Comparison of ENCODE assay signal across 27 cellular contexts in the genomic region with DNA sequence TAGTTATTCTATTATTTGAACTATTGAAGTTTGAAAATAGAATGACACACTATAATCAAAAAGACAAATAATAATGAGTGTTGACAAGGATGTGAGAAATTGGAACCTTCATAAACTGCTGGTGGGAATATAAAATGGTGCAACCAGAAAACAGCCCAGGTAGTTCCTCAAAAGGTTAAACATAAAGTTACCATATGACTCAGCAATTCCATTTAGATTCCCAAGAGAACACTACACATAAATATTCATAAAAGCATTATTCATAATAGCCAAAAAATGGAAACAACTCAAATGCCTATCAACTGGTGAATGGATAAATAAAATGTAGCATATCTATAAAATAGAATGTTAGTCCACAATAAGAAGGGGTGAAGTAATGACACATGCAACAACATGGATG. TPM values are rescaled to one million over a fixed set of nuclear protein-coding genes. Genes with fewer than 3 reads are reported as not detected.
DNase-seq lines count a peak whose midpoint lies in the region; ATAC-seq, FAIRE-seq and TF ChIP-seq lines count a peak whose summit lies in the region.
"Had no signal": no experiment of that assay in that cellular context is flagged by ENCODE, and none has a peak within 500 bp of the region (broad histone marks: within the 10 kb centered on the region; RNA-seq: fewer than 3 reads in every experiment).

No MANE protein-coding gene starts in this region.

- DNase-seq in A549 (ENCODE audit: low read depth in 1 of 2, low spot score in 1 of 2), result no peak
- DNase-seq in GM19239 (ENCODE audit: insufficient read length, low spot score), result no peak
- peak; percentile 15 for DNase-seq in NB4 (ENCODE audit: low read depth)
- no peak for DNase-seq in kidney
- no peak for DNase-seq in cerebellar cortex (ENCODE audit: low spot score)
- DNase-seq in GM20000 (ENCODE audit: low spot score), result no peak
- DNase-seq: ACHN; BE2C; C1 segment of cervical spinal cord; CD4-positive, CD25-positive, alpha-beta regulatory T cell; CD8-positive, alpha-beta memory T cell; COR-L47; DMS 273 treated with DMSO at 0.1 percent for 48 hours; DMS53; DND-41; EL; GM23248; KG1 had no signal

- ATAC-seq in A549 (no peak), GM19467 (IDR thresholded peaks at IDR 0.05; ENCODE audit: unreplicated experiment) (no peak)

- H3K27ac ChIP-seq in A549, result no peak overlapping the region
- no peak overlapping the region for H3K27ac ChIP-seq in kidney (ENCODE audit: low read depth in 2 of 2, low read length in 2 of 2)
- H3K27ac ChIP-seq: GM23248, HL-60 had no signal

- intact Hi-C loops in kidney (cut with DNase I), result no loop called here

- H3K4me2 ChIP-seq in A549, result no peak overlapping the region

- TF ChIP-seq RAD21 in A549 (conservative IDR thresholded peaks at IDR 0.05 in 1 of 2, IDR thresholded peaks at IDR 0.05 in 1 of 2), result no peak

- CTCF ChIA-PET in A549 (lab: Yijun Ruan, JAX), result no interaction called here

- H3K9ac ChIP-seq in kidney (ENCODE audit: low read length in 2 of 2), result no peak overlapping the region
- H3K9ac ChIP-seq: GM23248 had no signal

- FAIRE-seq in A549 (lab: Jason Lieb, UNC) (no peak), GM19239 (lab: Jason Lieb, UNC) (peak; percentile 21), kidney (lab: Jason Lieb, UNC) (peak; percentile 33)
- FAIRE-seq: GM12892 had no signal

- TF ChIP-seq EP300 in A549 (IDR thresholded peaks at IDR 0.05), result no peak

- TF ChIP-seq POLR2A in A549 (IDR thresholded peaks at IDR 0.05; ENCODE audit: low read length) (no peak), NB4 (IDR thresholded peaks at IDR 0.05; ENCODE audit: extremely low read depth, insufficient read length) (no peak)

- no peaks in the 10 kb centered on the region for H3K9me3 ChIP-seq in A549
- no peaks in the 10 kb centered on the region for H3K9me3 ChIP-seq in kidney (ENCODE audit: control insufficient read depth in 1 of 2, low read length in 2 of 2)
- H3K9me3 ChIP-seq: BE2C, HAP-1 had no signal

- no peak overlapping the region for H3K4me3 ChIP-seq in A549
- H3K4me3 ChIP-seq in NB4 (ENCODE audit: low read depth, low read length), result no peak overlapping the region
- H3K4me3 ChIP-seq in kidney (ENCODE audit: low read length in 2 of 2), result no peak overlapping the region
- H3K4me3 ChIP-seq: GM23248, HAP-1 had no signal

- no peaks in the 10 kb centered on the region for H3K36me3 ChIP-seq in kidney (ENCODE audit: control insufficient read depth in 1 of 2, insufficient read depth in 2 of 2, low read length in 2 of 2)
- H3K36me3 ChIP-seq: BE2C, HAP-1 had no signal

- TF ChIP-seq CTCF in A549 (IDR thresholded peaks at IDR 0.05) (no peak), NB4 (IDR thresholded peaks at IDR 0.05; ENCODE audit: low read depth, low read length) (no peak), kidney (IDR thresholded peaks at IDR 0.05; ENCODE audit: borderline replicate concordance, extremely low read depth, insufficient read depth) (no peak), GM20000 (IDR thresholded peaks at IDR 0.05; ENCODE audit: extremely low read depth, missing control alignments) (no peak)

- H3K4me1 ChIP-seq in A549, result 0 out of 3 replicates have a peak, but pooled peaks cover 4% of the 10 kb centered on the region
- no peaks in the 10 kb centered on the region for H3K4me1 ChIP-seq in kidney (ENCODE audit: control insufficient read depth in 1 of 2, insufficient read depth in 1 of 2, low read depth in 1 of 2, low read length in 2 of 2)
- H3K4me1 ChIP-seq: BE2C, HAP-1 had no signal

- POLR2A ChIA-PET in A549 (lab: Yijun Ruan, JAX), result no interaction called here

TF ChIP-seq in A549, 52 proteins besides CTCF, POLR2A, EP300 and RAD21:
- TF ChIP-seq HOXB13 (CRISPR knock-in tag; IDR thresholded peaks at IDR 0.05; ENCODE audit: low read depth) (no peak), MAFK (IDR thresholded peaks at IDR 0.05; ENCODE audit: partially characterized antibody) (peak; percentile 61), RNF2 (IDR thresholded peaks at IDR 0.05; ENCODE audit: borderline replicate concordance, low read depth) (no peak), GATA3 (IDR thresholded peaks at IDR 0.05; ENCODE audit: borderline replicate concordance) (no peak), NFE2L2 (conservative IDR thresholded peaks at IDR 0.05; ENCODE audit: low read length) (peak; percentile 30; the same call in 1 of the 2 replicates)

RNA-seq across cellular contexts. Expression of gene CCDC73, which starts 21.7 kb away (rescaled TPM):
- polyA plus RNA-seq in A549 (2011; rRNA removed), result 0.03 TPM in 2 replicates
- not detected in 2 replicates for polyA plus RNA-seq in A549 (2012; cell fraction: cytosol; rRNA removed)
- not detected in 2 replicates for polyA plus RNA-seq in A549 (2012; cell fraction: nucleus; rRNA removed)
- 0.03 TPM in 1 of 3 replicates, not detected in the others for polyA plus RNA-seq in A549 (2017; fragmentation: RNase III; extraction: RNeasy Plus Mini Kit Qiagen cat#74134 plus additional on column Dnase treatment)
- polyA minus RNA-seq in A549 (2011; rRNA and poly(A)+ RNA removed), result not detected in 2 replicates
- total RNA-seq in kidney, result 0.25 TPM
- polyA plus RNA-seq in kidney (ENCODE audit: insufficient read depth, low read depth, low replicate concordance), result 0.47 TPM
- total RNA-seq: A172; CD4-positive, CD25-positive, alpha-beta regulatory T cell; CD8-positive, alpha-beta memory T cell; G401; GM23248; H4; HT1080 had no signal
- polyA plus RNA-seq: CD8-positive, alpha-beta memory T cell; GM23248; IgD-negative memory B cell had no signal

RNA-seq across cellular contexts. Expression of gene PRRG4, which starts 57.0 kb away (rescaled TPM):
- polyA plus RNA-seq in A549 (2011; rRNA removed), result 0.83 and 0.85 TPM in 2 replicates
- 0.12 and 0.19 TPM in 2 replicates for polyA plus RNA-seq in A549 (2012; cell fraction: cytosol; rRNA removed)
- 0.04 and 0.07 TPM in 2 replicates for polyA plus RNA-seq in A549 (2012; cell fraction: nucleus; rRNA removed)
- 0.72 to 1.4 TPM (median 1.3 TPM) in 3 replicates for polyA plus RNA-seq in A549 (2017; fragmentation: RNase III; extraction: RNeasy Plus Mini Kit Qiagen cat#74134 plus additional on column Dnase treatment)
- 0.58 and 0.79 TPM in 2 replicates for polyA minus RNA-seq in A549 (2011; rRNA and poly(A)+ RNA removed)
- total RNA-seq in kidney, result 18.4 TPM
- polyA plus RNA-seq in kidney (ENCODE audit: insufficient read depth, low read depth, low replicate concordance), result 6.4 TPM
- total RNA-seq: GM23248 had no signal
- polyA plus RNA-seq: CD8-positive, alpha-beta memory T cell; GM23248; IgD-negative memory B cell had no signal
